In genomic region chr11:8352852-8353505, GRCh38 we compare ENCODE assay signal across 16 cellular contexts.
"Had no signal": no experiment of that assay in that cellular context is flagged by ENCODE, and none has a peak within 500 bp of the region (broad histone marks: within the 10 kb centered on the region; RNA-seq: fewer than 3 reads in every experiment).

No MANE protein-coding gene starts in this region.

- H3K9me3 ChIP-seq: tibial artery had no signal

- DNase-seq: activated CD4-positive, alpha-beta T cell treated with anti-CD3 and anti-CD28 coated beads, Interleukin-2, amount 50 U/mL, for 1 hour; activated CD8-positive, alpha-beta memory T cell treated with anti-CD3 and anti-CD28 coated beads for 24 hours; activated naive CD8-positive, alpha-beta T cell treated with anti-CD3 and anti-CD28 coated beads for 36 hours; amygdala; effector CD8-positive, alpha-beta T cell; islet precursor cell; mammary epithelial cell; naive thymus-derived CD4-positive, alpha-beta T cell; retina; stimulated activated CD4-positive, alpha-beta T cell treated with anti-CD3 and anti-CD28 coated beads, Interleukin-4, amount 100 ng/mL, for 24 hours; stimulated activated naive CD4-positive, alpha-beta T cell; tibial artery had no signal

- H3K27me3 ChIP-seq: hepatocyte had no signal

- H3K36me3 ChIP-seq: tibial artery had no signal

- ATAC-seq: left lobe of liver; naive thymus-derived CD4-positive, alpha-beta T cell had no signal

- H3K27ac ChIP-seq: hepatocyte, tibial artery had no signal

- H3K4me3 ChIP-seq: hepatocyte, tibial artery had no signal

- FAIRE-seq: endothelial cell of umbilical vein, urothelium cell line had no signal
